1 cellular context compared by ENCODE assay signal in genomic region chr20:22805219-22805618, GRCh38.
TF ChIP-seq lines count a peak whose summit lies in the region.

No MANE protein-coding gene starts in this region.

TF ChIP-seq in WTC11, 78 proteins besides CTCF, POLR2A, EP300 and RAD21 (continued from another document):
- no peak for TF ChIP-seq ZNF532 (CRISPR knock-in tag; IDR thresholded peaks at IDR 0.05; ENCODE audit: borderline replicate concordance)
